In genomic region chr11:71977743-71978418, GRCh38 we compare ENCODE assay signal across 9 cellular contexts. TPM values are rescaled to one million over a fixed set of nuclear protein-coding genes. Genes with fewer than 3 reads are reported as not detected.
DNase-seq lines count a peak whose midpoint lies in the region; ATAC-seq, FAIRE-seq and TF ChIP-seq lines count a peak whose summit lies in the region.
"Had no signal": no experiment of that assay in that cellular context is flagged by ENCODE, and none has a peak within 500 bp of the region (broad histone marks: within the 10 kb centered on the region; RNA-seq: fewer than 3 reads in every experiment).

No MANE protein-coding gene starts in this region.

- H3K4ac ChIP-seq in trophoblast cell (ENCODE audit: low read depth, low read length): no peak overlapping the region

- H3K36me3 ChIP-seq in HCT116 (ENCODE audit: control insufficient read depth in 1 of 2, insufficient read depth in 2 of 2, low read length in 2 of 2): 0 out of 4 replicates have a peak, but pooled peaks cover 0 to 2% of the 10 kb centered on the region in 2 experiments
- peaks cover 21% of the 10 kb centered on the region; the same call in 1 of the 2 replicates for H3K36me3 ChIP-seq in OCI-LY1 (ENCODE audit: insufficient read depth, low read length)
- peaks cover 0 to 5% of the 10 kb centered on the region in 2 experiments for H3K36me3 ChIP-seq in trophoblast cell (ENCODE audit: control insufficient read depth in 1 of 2, insufficient read depth in 2 of 2, low read length in 2 of 2)

- peak; percentile 20 for DNase-seq in COLO668 (lab: John Stamatoyannopoulos, UW; ENCODE audit: unreplicated experiment)
- peak; percentile 15 for DNase-seq in HCT116 (ENCODE audit: low read depth, low spot score)
- peak; percentile 29 to 48 for DNase-seq in frontal cortex (ENCODE audit: low spot score in 2 of 2)
- peak; percentile 76 to 90 for DNase-seq in trophoblast cell
- DNase-seq in NK-92 (lab: John Stamatoyannopoulos, UW; ENCODE audit: unreplicated experiment): no peak

- H2BK5ac ChIP-seq in trophoblast cell (ENCODE audit: low read depth, low read length, poor library complexity): no peak overlapping the region

- no peak overlapping the region for H3K27ac ChIP-seq in HCT116 (ENCODE audit: low read depth, low read length)
- H3K27ac ChIP-seq in OCI-LY1 (ENCODE audit: low read depth, low read length, poor library complexity, severe bottlenecking): peak overlapping the region; percentile 60
- H3K27ac ChIP-seq in trophoblast cell (ENCODE audit: low read depth, low read length): no peak overlapping the region
- H3K27ac ChIP-seq: SJCRH30 had no signal

- H3K9me3 ChIP-seq in HCT116 (ENCODE audit: control insufficient read depth in 1 of 2, insufficient read depth in 1 of 2, low read depth in 1 of 2, low read length in 2 of 2) (no peaks in the 10 kb centered on the region), OCI-LY1 (ENCODE audit: low read length) (no peaks in the 10 kb centered on the region), trophoblast cell (ENCODE audit: insufficient read depth, low read depth, low read length) (no peaks in the 10 kb centered on the region)
- H3K9me3 ChIP-seq: SJCRH30 had no signal

- no peak overlapping the region for H3K23ac ChIP-seq in trophoblast cell (ENCODE audit: low read length)

- no peaks in the 10 kb centered on the region for H3K9me2 ChIP-seq in HCT116 (ENCODE audit: insufficient read depth)
- H3K9me2 ChIP-seq in OCI-LY1 (ENCODE audit: low read depth, low read length): no peaks in the 10 kb centered on the region

- peak; percentile 71 for TF ChIP-seq RAD21 in HCT116 (IDR thresholded peaks at IDR 0.05; ENCODE audit: low read depth)

- peak overlapping the region; percentile 44 for H3K27ac Mint-ChIP-seq in activated T-helper 17 cell treated with anti-CD3 and anti-CD28 coated beads, Interleukin-2, amount 50 U/mL, for 72 hours

- H2AK5ac ChIP-seq in trophoblast cell (ENCODE audit: low read length): no peak overlapping the region

- RAD21 ChIA-PET in HCT116 (lab: Charles Lee; ENCODE audit: low non-redundant PET in 1 of 2, low total read pairs in 2 of 2, uncharacterized antibody in 2 of 2, unreplicated experiment in 2 of 2): interaction anchor here in 1 of 2 experiments (0.6 kb wide), 1 partner anchor 11 kb away, joined by 4 read pairs; no protein-coding TSS in a partner anchor

- no peak overlapping the region for H3K9ac ChIP-seq in HCT116 (ENCODE audit: low read length)
- H3K9ac ChIP-seq in OCI-LY1 (ENCODE audit: low read length): no peak overlapping the region; the same call in 1 of the 2 replicates
- H3K9ac ChIP-seq in trophoblast cell (ENCODE audit: low read length): no peak overlapping the region

- H3K4me1 Mint-ChIP-seq in activated T-helper 17 cell treated with anti-CD3 and anti-CD28 coated beads, Interleukin-2, amount 50 U/mL, for 72 hours: peaks cover 4% of the 10 kb centered on the region

- H3K79me2 ChIP-seq in HCT116 (ENCODE audit: insufficient read depth, low read length): 0 out of 2 replicates have a peak, but pooled peaks cover 4% of the 10 kb centered on the region
- no peaks in the 10 kb centered on the region for H3K79me2 ChIP-seq in OCI-LY1 (ENCODE audit: insufficient read depth, low read length)
- H3K79me2 ChIP-seq in trophoblast cell (ENCODE audit: control insufficient read depth, insufficient read depth, low read length, poor library complexity): no peaks in the 10 kb centered on the region

- TF ChIP-seq CTCF in HCT116 (IDR thresholded peaks at IDR 0.05 in 2 of 3, conservative IDR thresholded peaks at IDR 0.05 in 1 of 3; ENCODE audit: borderline replicate concordance in 1 of 3, insufficient read depth in 1 of 3, low read depth in 2 of 3, low read length in 2 of 3) (peak; percentile 52 to 70 (median 59); a peak in 5 of 6 replicates), OCI-LY1 (IDR thresholded peaks at IDR 0.05; ENCODE audit: low read length) (peak; percentile 81)

- no peaks in the 10 kb centered on the region for H3F3A ChIP-seq in OCI-LY1 (ENCODE audit: insufficient read depth, low read length)

- no peak overlapping the region for H2BK120ac ChIP-seq in trophoblast cell (ENCODE audit: insufficient read depth, low read length, poor library complexity)

- H3K9me3 Mint-ChIP-seq in activated T-helper 17 cell treated with anti-CD3 and anti-CD28 coated beads, Interleukin-2, amount 50 U/mL, for 72 hours: no peaks in the 10 kb centered on the region

- H3K4me2 ChIP-seq in HCT116 (ENCODE audit: low read length): no peak overlapping the region
- H3K4me2 ChIP-seq in OCI-LY1 (ENCODE audit: low read length): peak overlapping the region; percentile 18; the same call in 1 of the 2 replicates
- H3K4me2 ChIP-seq in trophoblast cell (ENCODE audit: low read length): no peak overlapping the region

- TF ChIP-seq POLR2A in HCT116 (IDR thresholded peaks at IDR 0.05; ENCODE audit: borderline replicate concordance, extremely low read depth, insufficient read depth, insufficient read length): no peak

- CTCF ChIA-PET in HCT116 (lab: Charles Lee): interaction anchor here (0.9 to 2.2 kb wide), 9 partner anchors 10 to 456 kb away, joined by 3 to 14 read pairs (median 4); partner anchors contain the start of gene CLPB

- no peak overlapping the region for H2BK12ac ChIP-seq in trophoblast cell (ENCODE audit: low read length)

- no peak overlapping the region for H4K91ac ChIP-seq in trophoblast cell (ENCODE audit: low read depth, low read length)

- H3K27me3 Mint-ChIP-seq in activated T-helper 17 cell treated with anti-CD3 and anti-CD28 coated beads, Interleukin-2, amount 50 U/mL, for 72 hours: no peaks in the 10 kb centered on the region

- H3K18ac ChIP-seq in trophoblast cell (ENCODE audit: low read length): no peak overlapping the region

- BruUV-seq in HCT116 (replicated peaks; lab: Mats Ljungman, UMichigan): no TSS peak

- H3K4me3 ChIP-seq in HCT116 (replicated peaks in 1 of 2; ENCODE audit: low read depth in 1 of 2, low read length in 2 of 2) (no peak overlapping the region), OCI-LY1 (ENCODE audit: low read depth, low read length, poor library complexity, severe bottlenecking) (no peak overlapping the region), trophoblast cell (ENCODE audit: low read depth, low read length) (no peak overlapping the region)
- H3K4me3 ChIP-seq: SJCRH30 had no signal

- H3K14ac ChIP-seq in trophoblast cell (ENCODE audit: low read length): no peak overlapping the region

- H2AFZ ChIP-seq in HCT116 (ENCODE audit: low read depth, low read length, poor library complexity, severe bottlenecking) (no peak overlapping the region), OCI-LY1 (ENCODE audit: low read length) (no peak overlapping the region), trophoblast cell (ENCODE audit: insufficient read depth, low read length, poor library complexity) (no peak overlapping the region)

- FAIRE-seq in frontal cortex (lab: Jason Lieb, UNC): no peak

- peak; percentile 78 for ATAC-seq in HCT116
- peak; percentile 50 for ATAC-seq in activated T-helper 17 cell treated with anti-CD3 and anti-CD28 coated beads, Interleukin-2, amount 50 U/mL, for 72 hours (replicated peaks)
- ATAC-seq in HG03097 (IDR thresholded peaks at IDR 0.05; ENCODE audit: low FRiP score, unreplicated experiment): no peak

- WGBS in trophoblast cell (ENCODE audit: extremely low coverage, insufficient coverage, insufficient read length): no CpG with 5 or more reads among the region's 7 CpGs

- intact Hi-C loops in HCT116 (cut with micrococcal nuclease): loop anchor here (2.0 kb wide), 1 partner anchor 457 kb away; the partner anchor contains the start of gene CLPB

- H3K4me3 Mint-ChIP-seq in activated T-helper 17 cell treated with anti-CD3 and anti-CD28 coated beads, Interleukin-2, amount 50 U/mL, for 72 hours: no peak overlapping the region

- H3K4me1 ChIP-seq in HCT116 (ENCODE audit: control insufficient read depth in 1 of 2, insufficient read depth in 2 of 2, low read length in 2 of 2): no peaks in the 10 kb centered on the region
- peaks cover 13% of the 10 kb centered on the region for H3K4me1 ChIP-seq in OCI-LY1 (ENCODE audit: insufficient read depth, low read length, severe bottlenecking)
- H3K4me1 ChIP-seq in trophoblast cell (ENCODE audit: control insufficient read depth in 1 of 2, insufficient read depth in 2 of 2, low read length in 2 of 2): no peaks in the 10 kb centered on the region
- H3K4me1 ChIP-seq: SJCRH30 had no signal

- no peaks in the 10 kb centered on the region for H3K79me1 ChIP-seq in trophoblast cell (ENCODE audit: low read length)

- no peaks in the 10 kb centered on the region for H4K20me1 ChIP-seq in HCT116 (ENCODE audit: insufficient read depth)
- no peaks in the 10 kb centered on the region for H4K20me1 ChIP-seq in OCI-LY1 (ENCODE audit: insufficient read depth, low read length)

- peaks cover 78% of the 10 kb centered on the region for H3K36me3 Mint-ChIP-seq in activated T-helper 17 cell treated with anti-CD3 and anti-CD28 coated beads, Interleukin-2, amount 50 U/mL, for 72 hours (ENCODE audit: low read depth)

- POLR2A ChIA-PET in HCT116 (lab: Charles Lee): no interaction called here

- H4K12ac ChIP-seq in trophoblast cell (ENCODE audit: low read depth, low read length): no peak overlapping the region

- H4K8ac ChIP-seq in trophoblast cell (ENCODE audit: low read depth, low read length): no peak overlapping the region

- H3K27me3 ChIP-seq in HCT116 (ENCODE audit: insufficient read depth, low read length): no peaks in the 10 kb centered on the region
- no peaks in the 10 kb centered on the region for H3K27me3 ChIP-seq in OCI-LY1 (ENCODE audit: insufficient read depth, low read length)
- H3K27me3 ChIP-seq in trophoblast cell (ENCODE audit: insufficient read depth, low read length): no peaks in the 10 kb centered on the region
- H3K27me3 ChIP-seq: SJCRH30 had no signal

TF ChIP-seq in HCT116, 20 proteins besides CTCF, POLR2A, EP300 and RAD21 (continues in another document):
- TF ChIP-seq CEBPB (IDR thresholded peaks at IDR 0.05; ENCODE audit: low read depth) (no peak), SIN3A (IDR thresholded peaks at IDR 0.05; ENCODE audit: low read depth) (no peak), MAX (IDR thresholded peaks at IDR 0.05) (no peak)

RNA-seq across cellular contexts. Expression of gene IL18BP, which starts 20.8 kb away (rescaled TPM):
- total RNA-seq in HCT116 (2021; ENCODE audit: unreplicated experiment): 9.8 TPM
- polyA plus RNA-seq in HCT116 (2012): 6.2 and 6.5 TPM in 2 replicates
- 10 to 100 TPM; 18.4 to 21.9 TPM for total RNA-seq in activated T-helper 17 cell treated with anti-CD3 and anti-CD28 coated beads, Interleukin-2, amount 50 U/mL, for 72 hours
- 1.6 TPM for total RNA-seq in frontal cortex
- polyA plus RNA-seq in trophoblast cell (2013): 4.6 TPM in 2 replicates

RNA-seq across cellular contexts. Expression of gene RNF121, which starts 49.0 kb away (rescaled TPM):
- total RNA-seq in HCT116 (2021; ENCODE audit: unreplicated experiment) (24.5 TPM), frontal cortex (17.9 TPM)
- polyA plus RNA-seq in HCT116 (2012): 25.6 and 30.2 TPM in 2 replicates
- 10 to 100 TPM; 45.8 to 55.5 TPM for total RNA-seq in activated T-helper 17 cell treated with anti-CD3 and anti-CD28 coated beads, Interleukin-2, amount 50 U/mL, for 72 hours
- polyA plus RNA-seq in trophoblast cell (2013): 28.0 and 29.3 TPM in 2 replicates

RNA-seq across cellular contexts. Expression of gene XNDC1N, which starts 49.5 kb away (rescaled TPM):
- total RNA-seq in HCT116 (2021; ENCODE audit: unreplicated experiment) (7.5 TPM), frontal cortex (4.9 TPM)
- 0.91 and 2.1 TPM in 2 replicates for polyA plus RNA-seq in HCT116 (2012)
- total RNA-seq in activated T-helper 17 cell treated with anti-CD3 and anti-CD28 coated beads, Interleukin-2, amount 50 U/mL, for 72 hours: 10 to 100 TPM; 13.9 to 16.6 TPM
- polyA plus RNA-seq in trophoblast cell (2013): 2.2 and 2.3 TPM in 2 replicates
